Comparison of ENCODE assay signal across 12 cellular contexts in the genomic region with DNA sequence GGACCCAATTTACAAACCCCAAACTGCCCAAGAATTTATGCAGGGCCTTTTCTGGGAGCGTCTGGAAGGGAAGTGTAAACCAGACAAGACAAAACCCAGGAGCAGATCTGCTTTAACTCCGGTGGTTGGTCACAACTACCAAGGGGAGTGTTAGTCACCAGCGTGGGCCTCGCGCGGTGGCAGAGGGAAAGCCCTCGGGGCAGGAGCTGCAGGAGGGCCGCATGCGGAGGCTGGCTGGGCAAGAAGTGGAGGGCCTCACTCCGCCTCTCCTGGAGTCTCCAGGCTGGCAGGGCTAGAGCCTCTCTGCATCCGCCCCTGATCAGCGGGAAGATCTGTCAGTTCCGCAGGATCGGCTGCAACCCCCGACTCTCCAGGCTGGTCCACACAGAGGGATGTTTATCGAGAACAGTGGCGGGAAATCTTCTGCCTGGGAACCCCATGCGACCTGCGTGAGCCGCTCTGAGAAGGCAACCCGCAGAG. TPM values are rescaled to one million over a fixed set of nuclear protein-coding genes. Genes with fewer than 3 reads are reported as not detected.
A peak's percentile ranks its signal among the peaks of the same experiment; 100 is the strongest.
DNase-seq lines count a peak whose midpoint lies in the region; ATAC-seq and TF ChIP-seq lines count a peak whose summit lies in the region.
"Had no signal": no experiment of that assay in that cellular context is flagged by ENCODE, and none has a peak within 500 bp of the region (broad histone marks: within the 10 kb centered on the region; RNA-seq: fewer than 3 reads in every experiment).

No MANE protein-coding gene starts in this region.

- DNase-seq in GM03348 (ENCODE audit: low spot score) (peak; percentile 67), WERI-Rb-1 (peak; percentile 5), heart right ventricle (peak; percentile 3 to 12), adrenal gland (no peak), SIG-M5 (lab: John Stamatoyannopoulos, UW) (no peak)
- no peak for DNase-seq in stimulated activated CD4-positive, alpha-beta T cell treated with anti-CD3 and anti-CD28 coated beads, Interleukin-12 subunit alpha, Interleukin-12 subunit beta, amount 100 ng/mL, for 4 hours
- DNase-seq: colonic mucosa, MV-4-11 had no signal

- H3K27ac ChIP-seq in WERI-Rb-1 (no peak overlapping the region), heart right ventricle (peak overlapping the region in 1 of 10 donors; percentile 31), rectal smooth muscle tissue (ENCODE audit: low read depth, low read length) (peak overlapping the region; percentile 77), adrenal gland (no peak overlapping the region)
- H3K27ac ChIP-seq: colonic mucosa, SJSA1 had no signal

- H3K9ac ChIP-seq in rectal smooth muscle tissue (ENCODE audit: low read length), result no peak overlapping the region

- H3K27me3 ChIP-seq in WERI-Rb-1 (ENCODE audit: insufficient read depth, low read depth, severe bottlenecking) (no peaks in the 10 kb centered on the region), heart right ventricle (peaks cover 8 to 53% (median 37%) of the 10 kb centered on the region in 7 donors), rectal smooth muscle tissue (ENCODE audit: control insufficient read depth, insufficient read depth, low read length) (peaks cover 5% of the 10 kb centered on the region), adrenal gland (peaks cover 14% of the 10 kb centered on the region)

- no peaks in the 10 kb centered on the region for H3K4me1 Mint-ChIP-seq in activated T-helper 17 cell treated with anti-CD3 and anti-CD28 coated beads, Interleukin-2, amount 50 U/mL, for 72 hours

- H3K36me3 ChIP-seq in WERI-Rb-1 (no peaks in the 10 kb centered on the region), heart right ventricle (no peaks in the 10 kb centered on the region), rectal smooth muscle tissue (ENCODE audit: control insufficient read depth, insufficient read depth, low read length) (no peaks in the 10 kb centered on the region), adrenal gland (replicated peaks in 1 of 2) (no peaks in the 10 kb centered on the region)
- H3K36me3 ChIP-seq: colonic mucosa, SJSA1 had no signal

- H3K27me3 Mint-ChIP-seq in activated T-helper 17 cell treated with anti-CD3 and anti-CD28 coated beads, Interleukin-2, amount 50 U/mL, for 72 hours, result peaks cover 25% of the 10 kb centered on the region

- H3K4me3 Mint-ChIP-seq in activated T-helper 17 cell treated with anti-CD3 and anti-CD28 coated beads, Interleukin-2, amount 50 U/mL, for 72 hours, result no peak overlapping the region

- TF ChIP-seq POLR2A in adrenal gland (IDR thresholded peaks at IDR 0.05), result no peak

- no peak overlapping the region for H3K27ac Mint-ChIP-seq in activated T-helper 17 cell treated with anti-CD3 and anti-CD28 coated beads, Interleukin-2, amount 50 U/mL, for 72 hours

- no peak overlapping the region for H3K4me3 ChIP-seq in WERI-Rb-1 (ENCODE audit: low read depth, low read length)
- peak overlapping the region in 7 of 10 donors; percentile 27 to 53 (median 47) for H3K4me3 ChIP-seq in heart right ventricle
- H3K4me3 ChIP-seq in rectal smooth muscle tissue (ENCODE audit: low read length), result peak overlapping the region; percentile 59
- H3K4me3 ChIP-seq in adrenal gland, result no peak overlapping the region
- H3K4me3 ChIP-seq: SJSA1 had no signal

- TF ChIP-seq CTCF in WERI-Rb-1 (IDR thresholded peaks at IDR 0.05; ENCODE audit: low read depth, low read length) (no peak), heart right ventricle (IDR thresholded peaks at IDR 0.05) (no peak), adrenal gland (IDR thresholded peaks at IDR 0.05) (no peak)

- H3K4me1 ChIP-seq in heart right ventricle, result peaks cover 0 to 24% (median 17%) of the 10 kb centered on the region in 9 donors
- peaks cover 14% of the 10 kb centered on the region for H3K4me1 ChIP-seq in rectal smooth muscle tissue (ENCODE audit: control insufficient read depth, insufficient read depth, low read length)
- H3K4me1 ChIP-seq in adrenal gland (replicated peaks in 1 of 2), result peaks cover 0 to 13% of the 10 kb centered on the region in 2 donors
- H3K4me1 ChIP-seq: colonic mucosa, SJSA1 had no signal

- 27 to 30% methylated on average over 21 of the region's 21 CpGs for WGBS in heart right ventricle, 2 donors
- WGBS in adrenal gland, 4 donors, result 34 to 55% (median 37%) methylated on average over 1 to 21 of the region's 21 CpGs

- no peaks in the 10 kb centered on the region for H3K36me3 Mint-ChIP-seq in activated T-helper 17 cell treated with anti-CD3 and anti-CD28 coated beads, Interleukin-2, amount 50 U/mL, for 72 hours (ENCODE audit: low read depth)

- H3K9me3 ChIP-seq in WERI-Rb-1 (ENCODE audit: severe bottlenecking) (no peaks in the 10 kb centered on the region), heart right ventricle (no peaks in the 10 kb centered on the region), adrenal gland (replicated peaks in 1 of 3) (no peaks in the 10 kb centered on the region)
- H3K9me3 ChIP-seq: colonic mucosa, SJSA1 had no signal

- H3K9me3 Mint-ChIP-seq in activated T-helper 17 cell treated with anti-CD3 and anti-CD28 coated beads, Interleukin-2, amount 50 U/mL, for 72 hours, result no peaks in the 10 kb centered on the region

- intact Hi-C loops in heart right ventricle (cut with DNase I), result no loop called here
- intact Hi-C loops in adrenal gland (cut with DNase I), result no loop called here

- ATAC-seq in heart right ventricle, result peak in 4 of 8 donors; percentile 3 to 58 (median 33)
- ATAC-seq in activated T-helper 17 cell treated with anti-CD3 and anti-CD28 coated beads, Interleukin-2, amount 50 U/mL, for 72 hours (replicated peaks), result no peak

RNA-seq across cellular contexts. Expression of gene COL24A1, which starts 2.0 kb away (rescaled TPM):
- 1 to 10 TPM in 4 of 10 donors, under 1 TPM in 6; 0.30 to 2.3 (median 0.66) TPM for total RNA-seq in heart right ventricle
- under 1 TPM; 0.04 to 0.51 TPM for polyA plus RNA-seq in heart right ventricle
- total RNA-seq in adrenal gland, result under 1 TPM in 5 of 8 donors, not detected in 3; 0.07 to 0.17 (median 0.11) TPM
- under 1 TPM; 0.02 to 0.16 (median 0.07) TPM for polyA plus RNA-seq in adrenal gland
- not detected for total RNA-seq in activated T-helper 17 cell treated with anti-CD3 and anti-CD28 coated beads, Interleukin-2, amount 50 U/mL, for 72 hours
- total RNA-seq: lung microvascular endothelial cell had no signal

Comparison
In these comparisons a context has a peak if more than half of its experiments do, and no peak if none do; other contexts are left out.
1. DNase-seq: peak in GM03348 (single experiment), WERI-Rb-1 (single experiment) and heart right ventricle (2 of 2); none in adrenal gland (0 of 7), stimulated activated CD4-positive, alpha-beta T cell treated with anti-CD3 and anti-CD28 coated beads, Interleukin-12 subunit alpha, Interleukin-12 subunit beta, amount 100 ng/mL, for 4 hours (single experiment) and SIG-M5 (single experiment).
2. H3K4me3 ChIP-seq: peak in heart right ventricle (7 of 10) and rectal smooth muscle tissue (single experiment); none in WERI-Rb-1 (single experiment) and adrenal gland (0 of 4).